ENCODE assay signal across 8 cellular contexts in genomic region chr17:2595200-2595599, GRCh38. TPM values are rescaled to one million over a fixed set of nuclear protein-coding genes. Genes with fewer than 3 reads are reported as not detected.
DNase-seq lines count a peak whose midpoint lies in the region; ATAC-seq and TF ChIP-seq lines count a peak whose summit lies in the region.

No MANE protein-coding gene starts in this region.

- H3K9me3 ChIP-seq in BE2C = no peaks in the 10 kb centered on the region

- H3K4me3 Mint-ChIP-seq in natural killer cell = peak overlapping the region; percentile 93

- no peaks in the 10 kb centered on the region for H3K36me3 Mint-ChIP-seq in natural killer cell

- no peaks in the 10 kb centered on the region for H3K27me3 ChIP-seq in BE2C

- no peaks in the 10 kb centered on the region for H3K4me1 ChIP-seq in BE2C

- intact Hi-C loops in natural killer cell (cut with micrococcal nuclease) = no loop called here

- ATAC-seq in natural killer cell (no peak), GM19397 (IDR thresholded peaks at IDR 0.05; ENCODE audit: unreplicated experiment) (no peak)

- no peaks in the 10 kb centered on the region; the same call in 1 of the 2 replicates for H3K36me3 ChIP-seq in BE2C

- H3K4me1 Mint-ChIP-seq in natural killer cell = peaks cover 40 to 47% of the 10 kb centered on the region in 2 donors

- no peaks in the 10 kb centered on the region for H3K9me3 Mint-ChIP-seq in natural killer cell

- peak overlapping the region; percentile 90 for H3K4me3 ChIP-seq in BE2C (ENCODE audit: low read depth, low read length)
- peak overlapping the region; percentile 89 for H3K4me3 ChIP-seq in choroid plexus epithelial cell (ENCODE audit: low read depth, low read length)

- no peaks in the 10 kb centered on the region for H3K27me3 Mint-ChIP-seq in natural killer cell (ENCODE audit: low read depth in 2 of 2)

- peak overlapping the region; percentile 88 to 93 for H3K27ac Mint-ChIP-seq in natural killer cell

- DNase-seq in BE2C (no peak), LHCN-M2 (ENCODE audit: low read depth) (peak; percentile 1), choroid plexus epithelial cell (ENCODE audit: low read depth) (no peak), natural killer cell (no peak), NCI-H187 (lab: John Stamatoyannopoulos, UW) (no peak), NCI-H345 treated with DMSO at 0.1 percent for 48 hours (lab: John Stamatoyannopoulos, UW; ENCODE audit: unreplicated experiment) (no peak), anterior cingulate cortex (lab: John Stamatoyannopoulos, UW) (no peak)

- TF ChIP-seq CTCF in BE2C (IDR thresholded peaks at IDR 0.05; ENCODE audit: low read depth, low read length) (no peak), choroid plexus epithelial cell (conservative IDR thresholded peaks at IDR 0.05; ENCODE audit: low read depth, low read length) (no peak), natural killer cell (IDR thresholded peaks at IDR 0.05) (no peak)

RNA-seq across cellular contexts. Expression of gene PAFAH1B1, which starts 1.7 kb away (rescaled TPM):
- polyA plus RNA-seq in BE2C (2012; ENCODE audit: insufficient read depth, insufficient read length, low read depth) = 61.7 TPM
- total RNA-seq in LHCN-M2 (2014; rRNA removed) (59.1 and 89.2 TPM in 2 replicates), natural killer cell (100 to 1,000 TPM; 138 to 176 (median 165) TPM)
- polyA plus RNA-seq in LHCN-M2 (2012) = 88.6 TPM
